39 cellular contexts compared by ENCODE assay signal in the genomic region with DNA sequence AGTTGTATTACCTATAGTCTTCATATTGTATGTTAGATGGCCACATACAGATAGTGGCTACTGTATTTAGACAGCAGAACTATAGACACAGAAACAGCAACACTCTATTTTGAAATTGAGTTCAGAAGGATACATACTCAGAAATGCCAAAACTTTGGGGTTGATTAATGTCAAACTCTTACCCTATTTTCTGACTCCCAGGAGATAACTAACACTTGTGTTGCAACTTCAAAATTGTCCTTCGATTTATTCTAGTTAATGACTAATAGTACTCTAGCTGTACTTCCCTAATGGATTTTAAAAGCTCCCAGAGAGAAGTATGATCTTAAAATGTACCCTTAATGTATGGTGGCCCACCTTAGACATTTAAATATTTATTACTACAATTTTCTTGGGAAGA.
"Had no signal": no experiment of that assay in that cellular context is flagged by ENCODE, and none has a peak within 500 bp of the region (broad histone marks: within the 10 kb centered on the region; RNA-seq: fewer than 3 reads in every experiment).

No MANE protein-coding gene starts in this region.

- H3K27ac ChIP-seq: brain microvascular endothelial cell, cardiac muscle cell, Peyer's patch, SJSA1, VCaP had no signal

- H3K4me3 Mint-ChIP-seq: activated B cell treated with CpG ODN at 0.5 μM for 24 hours; activated CD4-positive, alpha-beta memory T cell treated with anti-CD3 and anti-CD28 coated beads for 36 hours; activated naive CD4-positive, alpha-beta T cell treated with anti-CD3 and anti-CD28 coated beads for 36 hours; activated naive CD8-positive, alpha-beta T cell; activated naive CD8-positive, alpha-beta T cell treated with anti-CD3 and anti-CD28 coated beads, Interleukin-2, amount 50 U/mL, for 24 hours; activated T-cell treated with anti-CD3 and anti-CD28 coated beads, Interleukin-2, amount 50 U/mL, for 4 hours; activated T-helper 1 cell treated with anti-CD3 and anti-CD28 coated beads, Interleukin-12 subunit alpha, Interleukin-12 subunit beta, Interleukin-2, Interleukin-4 antibody, amounts not matched to agents 30 ng/mL and 10 ng/mL and 1 ng/mL, durations not matched to agents 14 hours and 24 hours and 36 hours had no signal

- H3K27me3 Mint-ChIP-seq: activated CD4-positive, alpha-beta memory T cell treated with anti-CD3 and anti-CD28 coated beads for 36 hours had no signal

- H3K4me3 ChIP-seq: cardiac muscle cell, Peyer's patch, SJSA1 had no signal

- H3K27me3 ChIP-seq: brain microvascular endothelial cell, cardiac muscle cell, Peyer's patch, SJSA1 had no signal

- H3K4me1 ChIP-seq: Peyer's patch had no signal

- H3K36me3 Mint-ChIP-seq: activated CD4-positive, alpha-beta memory T cell treated with anti-CD3 and anti-CD28 coated beads for 36 hours; activated naive CD8-positive, alpha-beta T cell had no signal

- H3K9me3 ChIP-seq: Peyer's patch, SJSA1 had no signal

- H3K27ac Mint-ChIP-seq: activated B cell treated with CpG ODN at 0.5 μM for 24 hours; activated CD4-positive, alpha-beta memory T cell treated with anti-CD3 and anti-CD28 coated beads for 36 hours; activated naive CD4-positive, alpha-beta T cell treated with anti-CD3 and anti-CD28 coated beads for 36 hours; activated naive CD8-positive, alpha-beta T cell; activated naive CD8-positive, alpha-beta T cell treated with anti-CD3 and anti-CD28 coated beads, Interleukin-2, amount 50 U/mL, for 24 hours; activated T-helper 1 cell treated with anti-CD3 and anti-CD28 coated beads, Interleukin-12 subunit alpha, Interleukin-12 subunit beta, Interleukin-2, Interleukin-4 antibody, amounts not matched to agents 30 ng/mL and 10 ng/mL and 1 ng/mL, durations not matched to agents 14 hours and 24 hours and 36 hours had no signal

- DNase-seq: activated B cell treated with CpG ODN at 0.5 μM for 24 hours; activated CD4-positive, alpha-beta memory T cell treated with anti-CD3 and anti-CD28 coated beads for 36 hours; activated CD4-positive, alpha-beta T cell treated with anti-CD3 and anti-CD28 coated beads for 4 hours; activated CD4-positive, alpha-beta T cell treated with anti-CD3 and anti-CD28 coated beads, Interleukin-2, amount 50 U/mL, for 1 hour; activated CD4-positive, CD25-positive, alpha-beta regulatory T cell treated with anti-CD3 and anti-CD28 coated beads, Interleukin-2, amount 50 U/mL, for 72 hours; activated CD8-positive, alpha-beta memory T cell treated with anti-CD3 and anti-CD28 coated beads, Interleukin-2, amount 50 U/mL, for 4 hours; activated gamma-delta T cell treated with Interleukin-2 at 50 U/mL for 16 hours; activated naive CD4-positive, alpha-beta T cell treated with anti-CD3 and anti-CD28 coated beads for 36 hours; activated naive CD8-positive, alpha-beta T cell treated with anti-CD3 and anti-CD28 coated beads, Interleukin-2, amount 50 U/mL, for 24 hours; activated T-cell treated with anti-CD3 and anti-CD28 coated beads for 4 hours; activated T-cell treated with anti-CD3 and anti-CD28 coated beads, Interleukin-2, amount 50 U/mL, for 4 hours; amniotic stem cell; aorta; brain microvascular endothelial cell; Karpas-422; KBM-7; NCI-H1105; NCI-H1417 treated with DMSO at 0.1 percent for 48 hours; NCI-H187 treated with DMSO at 0.1 percent for 48 hours; NCI-H2081; NCI-H2171 treated with DMSO at 0.1 percent for 48 hours; NCI-H2227 treated with DMSO at 0.1 percent for 48 hours; NCI-H446 treated with DMSO at 0.1 percent for 48 hours; NCI-H524; NCI-H69; NCI-H82; PC-3; Peyer's patch; RPMI8226; SHP77 treated with DMSO at 0.1 percent for 48 hours; SW 1271; T-helper 1 cell; T-helper 2 cell; T-helper 9 cell had no signal

- H3K36me3 ChIP-seq: brain microvascular endothelial cell, cardiac muscle cell, Peyer's patch, SJSA1 had no signal

- ATAC-seq: activated naive CD8-positive, alpha-beta T cell treated with anti-CD3 and anti-CD28 coated beads, Interleukin-2, amount 50 U/mL, for 24 hours; activated T-cell treated with anti-CD3 and anti-CD28 coated beads, Interleukin-2, amount 50 U/mL, for 4 hours; PC-3 had no signal

- H3K4me1 Mint-ChIP-seq: activated B cell treated with CpG ODN at 0.5 μM for 24 hours; activated naive CD8-positive, alpha-beta T cell treated with anti-CD3 and anti-CD28 coated beads, Interleukin-2, amount 50 U/mL, for 24 hours had no signal

- H3K9me3 Mint-ChIP-seq: activated B cell treated with CpG ODN at 0.5 μM for 24 hours; activated CD4-positive, alpha-beta memory T cell treated with anti-CD3 and anti-CD28 coated beads for 36 hours; activated naive CD4-positive, alpha-beta T cell treated with anti-CD3 and anti-CD28 coated beads for 36 hours; activated naive CD8-positive, alpha-beta T cell treated with anti-CD3 and anti-CD28 coated beads, Interleukin-2, amount 50 U/mL, for 24 hours; activated T-cell treated with anti-CD3 and anti-CD28 coated beads, Interleukin-2, amount 50 U/mL, for 4 hours; activated T-helper 1 cell treated with anti-CD3 and anti-CD28 coated beads, Interleukin-12 subunit alpha, Interleukin-12 subunit beta, Interleukin-2, Interleukin-4 antibody, amounts not matched to agents 30 ng/mL and 10 ng/mL and 1 ng/mL, durations not matched to agents 14 hours and 24 hours and 36 hours had no signal
